In the genomic region with DNA sequence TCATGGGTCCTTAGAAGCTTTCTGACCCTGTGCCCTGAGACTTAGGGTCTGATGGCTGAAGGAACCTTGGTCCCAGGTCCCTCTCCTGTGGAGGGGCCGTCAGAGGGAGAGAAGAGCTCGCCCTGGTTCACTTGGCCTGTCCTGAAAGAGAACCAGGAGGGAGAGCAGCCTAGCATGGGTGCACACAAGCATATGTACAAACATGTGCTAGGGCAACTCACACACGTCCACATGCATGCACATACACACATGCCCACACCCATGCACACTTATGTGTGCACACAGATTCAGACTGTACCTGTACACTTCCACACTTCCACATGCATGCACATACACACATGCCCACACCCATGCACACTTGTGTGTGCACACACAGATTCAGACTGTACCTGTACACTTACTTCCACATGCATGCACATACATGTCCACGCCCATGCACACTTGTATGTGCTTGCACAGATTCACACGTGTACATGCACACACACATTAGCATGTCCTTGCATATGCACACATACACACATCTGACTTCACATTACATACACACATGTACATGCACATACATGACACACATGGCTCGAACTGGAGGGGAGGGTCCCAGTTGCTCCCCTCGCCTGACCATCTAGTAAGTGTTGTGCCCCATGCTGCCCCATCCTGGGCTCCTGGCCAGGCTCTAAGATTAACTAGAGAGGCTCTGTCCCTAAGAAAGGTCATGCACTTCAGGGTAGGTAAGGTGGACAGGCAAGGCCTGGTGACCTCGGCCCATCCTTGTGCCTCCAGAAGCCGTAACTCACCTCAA, we compare ENCODE assay signal across 9 cellular contexts.
DNase-seq lines count a peak whose midpoint lies in the region; ATAC-seq, FAIRE-seq and TF ChIP-seq lines count a peak whose summit lies in the region.
"Had no signal": no experiment of that assay in that cellular context is flagged by ENCODE, and none has a peak within 500 bp of the region (broad histone marks: within the 10 kb centered on the region; RNA-seq: fewer than 3 reads in every experiment).

No MANE protein-coding gene starts in this region.

- H3K4me3 ChIP-seq in right cardiac atrium (ENCODE audit: low read length) (no peak overlapping the region), skin epidermis (no peak overlapping the region)

- peak; percentile 42 for FAIRE-seq in GM12892 (lab: Jason Lieb, UNC)

- no peaks in the 10 kb centered on the region for H3K9me3 ChIP-seq in right cardiac atrium (ENCODE audit: control insufficient read depth, low read length)

- peaks cover 47% of the 10 kb centered on the region for H3K4me1 Mint-ChIP-seq in activated T-helper 1 cell treated with anti-CD3 and anti-CD28 coated beads, Interleukin-12 subunit alpha, Interleukin-12 subunit beta, Interleukin-2, Interleukin-4 antibody, amounts not matched to agents 30 ng/mL and 10 ng/mL and 1 ng/mL, durations not matched to agents 14 hours and 24 hours and 36 hours (ENCODE audit: low read depth)

- DNase-seq in GM12892 (ENCODE audit: insufficient read length) (no peak), right cardiac atrium (peak in 2 of 3 donors; percentile 3 to 27), GM03348 (ENCODE audit: low spot score) (no peak), NK-92 (lab: John Stamatoyannopoulos, UW; ENCODE audit: unreplicated experiment) (no peak), NCI-H1930 (lab: John Stamatoyannopoulos, UW) (no peak)
- peak; percentile 0 for DNase-seq in activated T-helper 1 cell treated with anti-CD3 and anti-CD28 coated beads, Interleukin-12 subunit alpha, Interleukin-12 subunit beta, Interleukin-2, Interleukin-4 antibody, amounts not matched to agents 30 ng/mL and 10 ng/mL and 1 ng/mL, durations not matched to agents 14 hours and 24 hours and 36 hours (ENCODE audit: low spot score)
- DNase-seq: NCI-H1436 had no signal

- no peak for ATAC-seq in right cardiac atrium
- no peak for ATAC-seq in HG03095 (IDR thresholded peaks at IDR 0.05; ENCODE audit: unreplicated experiment)

- 90% methylated on average over 9 of the region's 9 CpGs for WGBS in right cardiac atrium

- H3K4me3 Mint-ChIP-seq in activated T-helper 1 cell treated with anti-CD3 and anti-CD28 coated beads, Interleukin-12 subunit alpha, Interleukin-12 subunit beta, Interleukin-2, Interleukin-4 antibody, amounts not matched to agents 30 ng/mL and 10 ng/mL and 1 ng/mL, durations not matched to agents 14 hours and 24 hours and 36 hours = peak overlapping the region; percentile 81

- H3K27ac ChIP-seq in right cardiac atrium (ENCODE audit: low read length) (no peak overlapping the region), skin epidermis (peak overlapping the region; percentile 60 to 97 (median 89))

- intact Hi-C loops in activated T-helper 1 cell treated with anti-CD3 and anti-CD28 coated beads, Interleukin-12 subunit alpha, Interleukin-12 subunit beta, Interleukin-2, Interleukin-4 antibody, amounts not matched to agents 30 ng/mL and 10 ng/mL and 1 ng/mL, durations not matched to agents 14 hours and 24 hours and 36 hours (cut with micrococcal nuclease) = no loop called here
- intact Hi-C loops in right cardiac atrium (cut with DNase I) = no loop called here

- no peak for TF ChIP-seq POLR2A in GM12892 (IDR thresholded peaks at IDR 0.05; ENCODE audit: low read depth, low read length)

- no peaks in the 10 kb centered on the region for H3K27me3 ChIP-seq in right cardiac atrium (ENCODE audit: control insufficient read depth, insufficient read depth)

- H3K27me3 Mint-ChIP-seq in activated T-helper 1 cell treated with anti-CD3 and anti-CD28 coated beads, Interleukin-12 subunit alpha, Interleukin-12 subunit beta, Interleukin-2, Interleukin-4 antibody, amounts not matched to agents 30 ng/mL and 10 ng/mL and 1 ng/mL, durations not matched to agents 14 hours and 24 hours and 36 hours (ENCODE audit: insufficient read depth) = no peaks in the 10 kb centered on the region

- peaks cover 2% of the 10 kb centered on the region for H3K36me3 Mint-ChIP-seq in activated T-helper 1 cell treated with anti-CD3 and anti-CD28 coated beads, Interleukin-12 subunit alpha, Interleukin-12 subunit beta, Interleukin-2, Interleukin-4 antibody, amounts not matched to agents 30 ng/mL and 10 ng/mL and 1 ng/mL, durations not matched to agents 14 hours and 24 hours and 36 hours (ENCODE audit: low read depth)

- H3K9me3 Mint-ChIP-seq in activated T-helper 1 cell treated with anti-CD3 and anti-CD28 coated beads, Interleukin-12 subunit alpha, Interleukin-12 subunit beta, Interleukin-2, Interleukin-4 antibody, amounts not matched to agents 30 ng/mL and 10 ng/mL and 1 ng/mL, durations not matched to agents 14 hours and 24 hours and 36 hours = no peaks in the 10 kb centered on the region

- peaks cover 6% of the 10 kb centered on the region for H3K4me1 ChIP-seq in right cardiac atrium (ENCODE audit: control insufficient read depth, insufficient read depth, low read length)

- peak overlapping the region; percentile 96 for H3K27ac Mint-ChIP-seq in activated T-helper 1 cell treated with anti-CD3 and anti-CD28 coated beads, Interleukin-12 subunit alpha, Interleukin-12 subunit beta, Interleukin-2, Interleukin-4 antibody, amounts not matched to agents 30 ng/mL and 10 ng/mL and 1 ng/mL, durations not matched to agents 14 hours and 24 hours and 36 hours

Comparison
In these comparisons a context has a peak if more than half of its experiments do, and no peak if none do; other contexts are left out.
1. DNase-seq: peak in activated T-helper 1 cell treated with anti-CD3 and anti-CD28 coated beads, Interleukin-12 subunit alpha, Interleukin-12 subunit beta, Interleukin-2, Interleukin-4 antibody, amounts not matched to agents 30 ng/mL and 10 ng/mL and 1 ng/mL, durations not matched to agents 14 hours and 24 hours and 36 hours (single experiment) and right cardiac atrium (2 of 3); none in GM12892 (single experiment), GM03348 (single experiment), NK-92 (single experiment) and NCI-H1930 (0 of 2).